8 cellular contexts compared by ENCODE assay signal in the genomic region with DNA sequence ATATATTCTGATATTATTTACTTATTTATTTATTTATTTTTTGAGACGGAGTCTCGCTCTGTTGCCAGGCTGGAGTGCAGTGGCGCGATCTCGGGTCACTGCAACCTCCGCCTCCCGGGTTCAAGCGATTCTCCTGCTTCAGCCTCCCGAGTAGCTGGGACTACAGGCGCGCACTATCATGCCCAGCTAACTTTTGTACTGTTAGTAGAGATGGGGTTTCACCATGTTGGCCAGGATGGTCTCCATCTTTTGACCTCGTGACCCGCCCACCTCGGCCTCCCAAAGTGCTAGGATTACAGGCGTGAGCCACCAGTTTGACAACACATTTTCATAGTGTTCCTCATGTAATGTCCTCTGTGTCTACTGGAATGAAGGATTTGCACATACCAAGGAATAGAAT. TPM values are rescaled to one million over a fixed set of nuclear protein-coding genes. Genes with fewer than 3 reads are reported as not detected.
DNase-seq lines count a peak whose midpoint lies in the region; ATAC-seq and TF ChIP-seq lines count a peak whose summit lies in the region.
"Not testable (repeated sequence)": the region's sequence is repeated elsewhere in the genome, so short reads cannot be mapped to it uniquely, and the experiment has no call there.

No MANE protein-coding gene starts in this region.

- H3K9me3 Mint-ChIP-seq in CD4-positive, alpha-beta memory T cell; activated CD4-positive, alpha-beta T cell treated with anti-CD3 and anti-CD28 coated beads for 36 hours (ENCODE audit: low read depth); type B pancreatic cell: not testable (repeated sequence)

- peak overlapping the region; percentile 86; the same call in 1 of the 2 replicates for H3K9ac ChIP-seq in Karpas-422 (ENCODE audit: low read length)

- H3K4me1 ChIP-seq in CD4-positive, alpha-beta memory T cell (ENCODE audit: insufficient read depth, low read length) = peaks cover 53% of the 10 kb centered on the region
- H3K4me1 ChIP-seq in Karpas-422 (ENCODE audit: low read length) = peaks cover 28% of the 10 kb centered on the region
- H3K4me1 ChIP-seq in esophagus squamous epithelium = peaks cover 6 to 61% (median 18%) of the 10 kb centered on the region in 3 donors
- H3K4me1 ChIP-seq in mesodermal cell (ENCODE audit: control insufficient read depth, insufficient read depth, low read length, poor library complexity, severe bottlenecking) = peaks cover 11% of the 10 kb centered on the region
- peaks cover 32% of the 10 kb centered on the region for H3K4me1 ChIP-seq in psoas muscle

- not testable (repeated sequence) for H3K27me3 Mint-ChIP-seq in CD4-positive, alpha-beta memory T cell; activated CD4-positive, alpha-beta T cell treated with anti-CD3 and anti-CD28 coated beads for 36 hours
- H3K27me3 Mint-ChIP-seq in type B pancreatic cell = peaks cover 15% of the 10 kb centered on the region

- peak overlapping the region; percentile 93 for H3K4me2 ChIP-seq in Karpas-422 (ENCODE audit: low read depth, low read length, poor library complexity, severe bottlenecking)

- H3K9me3 ChIP-seq in CD4-positive, alpha-beta memory T cell (ENCODE audit: control insufficient read depth in 1 of 2, low read length in 2 of 2); Karpas-422 (ENCODE audit: low read length); esophagus squamous epithelium; mesodermal cell (ENCODE audit: control insufficient read depth, low read length); psoas muscle: not testable (repeated sequence)

- not testable (repeated sequence) for H3K27ac ChIP-seq in CD4-positive, alpha-beta memory T cell (ENCODE audit: low read depth, low read length); Karpas-422 (ENCODE audit: low read length); mesodermal cell (ENCODE audit: low read depth, low read length, severe bottlenecking)
- H3K27ac ChIP-seq in esophagus squamous epithelium (peak overlapping the region in 2 of 4 donors; percentile 94 to 97), psoas muscle (peak overlapping the region; percentile 91)

- CTCF ChIA-PET in CD4-positive, alpha-beta memory T cell (lab: Charles Lee; ENCODE audit: partially characterized antibody) = interaction anchor here (1.2 to 3.8 kb wide), 4 partner anchors 8 to 876 kb away, joined by 3 to 23 read pairs (median 7); no protein-coding TSS in a partner anchor
- CTCF ChIA-PET in activated CD4-positive, alpha-beta T cell treated with anti-CD3 and anti-CD28 coated beads for 36 hours (lab: Charles Lee) = interaction anchor here (0.6 to 2.1 kb wide), 3 partner anchors 23 to 876 kb away, joined by 3 to 4 read pairs (median 3); no protein-coding TSS in a partner anchor

- ATAC-seq in activated CD4-positive, alpha-beta T cell treated with anti-CD3 and anti-CD28 coated beads for 36 hours; psoas muscle: not testable (repeated sequence)

- not testable (repeated sequence) for H3K9me2 ChIP-seq in Karpas-422 (replicated peaks; ENCODE audit: insufficient read depth, low read length)

- H3K4me3 Mint-ChIP-seq in CD4-positive, alpha-beta memory T cell = peak overlapping the region; percentile 70 to 85 (median 80)
- H3K4me3 Mint-ChIP-seq in activated CD4-positive, alpha-beta T cell treated with anti-CD3 and anti-CD28 coated beads for 36 hours = peak overlapping the region; percentile 93
- peak overlapping the region; percentile 78 for H3K4me3 Mint-ChIP-seq in type B pancreatic cell

- H3K4me1 Mint-ChIP-seq in CD4-positive, alpha-beta memory T cell = peaks cover 51 to 70% (median 63%) of the 10 kb centered on the region in 4 donors
- peaks cover 57% of the 10 kb centered on the region for H3K4me1 Mint-ChIP-seq in activated CD4-positive, alpha-beta T cell treated with anti-CD3 and anti-CD28 coated beads for 36 hours
- peaks cover 27% of the 10 kb centered on the region for H3K4me1 Mint-ChIP-seq in type B pancreatic cell (ENCODE audit: unreplicated experiment)

- in situ Hi-C loops in astrocyte of the cerebellum (cut with HindIII; ENCODE audit: low sequenced_read_pairs) = not testable (repeated sequence)

- peaks cover 64% of the 10 kb centered on the region for H3K79me2 ChIP-seq in Karpas-422 (ENCODE audit: low read length)

- not testable (repeated sequence) for H4K20me1 ChIP-seq in Karpas-422 (ENCODE audit: insufficient read depth, low read depth, low read length)

- TF ChIP-seq POLR2A in esophagus squamous epithelium (IDR thresholded peaks at IDR 0.05) = not testable (repeated sequence)

- not testable (repeated sequence) for H2AFZ ChIP-seq in Karpas-422 (ENCODE audit: low read length)

- peaks cover 26 to 46% of the 10 kb centered on the region in 2 donors for H3K36me3 Mint-ChIP-seq in CD4-positive, alpha-beta memory T cell
- peaks cover 21% of the 10 kb centered on the region for H3K36me3 Mint-ChIP-seq in activated CD4-positive, alpha-beta T cell treated with anti-CD3 and anti-CD28 coated beads for 36 hours (ENCODE audit: low read depth)
- H3K36me3 Mint-ChIP-seq in type B pancreatic cell = peaks cover 14% of the 10 kb centered on the region

- 78 to 88% methylated on average over 12 to 13 of the region's 15 CpGs for WGBS in esophagus squamous epithelium, 2 donors
- 97 to 98% methylated on average over 5 to 9 of the region's 15 CpGs for WGBS in mesodermal cell (ENCODE audit: insufficient coverage in 2 of 2), 2 experiments
- 87 to 91% (median 89%) methylated on average over 15 of the region's 15 CpGs for WGBS in psoas muscle, 3 donors

- H3K27me3 ChIP-seq in CD4-positive, alpha-beta memory T cell (ENCODE audit: insufficient read depth, low read length); Karpas-422 (ENCODE audit: low read length); esophagus squamous epithelium; psoas muscle (ENCODE audit: insufficient read depth in 3 of 3, low read length in 2 of 3): not testable (repeated sequence)

- POLR2A ChIA-PET in CD4-positive, alpha-beta memory T cell (lab: Charles Lee; ENCODE audit: partially characterized antibody) = interaction anchor here (0.9 to 2.7 kb wide), 7 partner anchors 8 to 829 kb away, joined by 3 to 28 read pairs (median 6); a partner anchor contains a TSS
- POLR2A ChIA-PET in activated CD4-positive, alpha-beta T cell treated with anti-CD3 and anti-CD28 coated beads for 36 hours (lab: Charles Lee) = interaction anchor here (0.6 kb wide), 1 partner anchor 351 kb away, joined by 3 read pairs; a partner anchor contains a TSS

- H3K36me3 ChIP-seq in CD4-positive, alpha-beta memory T cell (ENCODE audit: insufficient read depth, low read length); esophagus squamous epithelium: not testable (repeated sequence)
- H3K36me3 ChIP-seq in Karpas-422 (ENCODE audit: insufficient read depth, low read length) = peaks cover 15% of the 10 kb centered on the region
- H3K36me3 ChIP-seq in mesodermal cell (ENCODE audit: control insufficient read depth, insufficient read depth, low read length) = peaks cover 20% of the 10 kb centered on the region
- H3K36me3 ChIP-seq in psoas muscle (ENCODE audit: insufficient read depth in 1 of 2, low read depth in 1 of 2) = peaks cover 0 to 10% of the 10 kb centered on the region in 2 donors

- TF ChIP-seq CTCF in astrocyte of the cerebellum (IDR thresholded peaks at IDR 0.05; ENCODE audit: low read depth, low read length, missing control alignments); esophagus squamous epithelium (IDR thresholded peaks at IDR 0.05); psoas muscle (IDR thresholded peaks at IDR 0.05); type B pancreatic cell (conservative IDR thresholded peaks at IDR 0.05): not testable (repeated sequence)

- intact Hi-C loops in CD4-positive, alpha-beta memory T cell (cut with micrococcal nuclease) = loop anchor here (2.0 to 10.0 kb wide), 3 partner anchors 263 to 811 kb away; a partner anchor contains a TSS
- intact Hi-C loops in activated CD4-positive, alpha-beta T cell treated with anti-CD3 and anti-CD28 coated beads for 36 hours (cut with DNase I, micrococcal nuclease) = loop anchor here (2.0 to 10.0 kb wide), 3 partner anchors 351 to 1021 kb away; a partner anchor contains a TSS
- intact Hi-C loops in esophagus squamous epithelium (cut with DNase I) = not testable (repeated sequence)
- intact Hi-C loops in psoas muscle (cut with DNase I) = loop anchor here (10.0 kb wide), 1 partner anchor 261 kb away; a partner anchor contains a TSS

- H3K4me3 ChIP-seq in CD4-positive, alpha-beta memory T cell (ENCODE audit: low read length in 2 of 2) = not testable (repeated sequence)
- H3K4me3 ChIP-seq in Karpas-422 (ENCODE audit: low read length) (peak overlapping the region; percentile 91), astrocyte of the cerebellum (ENCODE audit: low read depth, low read length) (peak overlapping the region; percentile 84), esophagus squamous epithelium (peak overlapping the region; percentile 64 to 96 (median 82)), mesodermal cell (ENCODE audit: extremely low read depth, insufficient read depth, low read length, poor library complexity, severe bottlenecking) (peak overlapping the region; percentile 83), psoas muscle (peak overlapping the region; percentile 82)

- DNase-seq in CD4-positive, alpha-beta memory T cell; Karpas-422; activated CD4-positive, alpha-beta T cell treated with anti-CD3 and anti-CD28 coated beads for 36 hours; astrocyte of the cerebellum (ENCODE audit: low read depth); esophagus squamous epithelium (lab: John Stamatoyannopoulos, UW); psoas muscle; type B pancreatic cell (ENCODE audit: extremely low spot score, unreplicated experiment): not testable (repeated sequence)

- H3K27ac Mint-ChIP-seq in CD4-positive, alpha-beta memory T cell = peak overlapping the region in 4 of 7 donors; percentile 43 to 97 (median 64)
- H3K27ac Mint-ChIP-seq in activated CD4-positive, alpha-beta T cell treated with anti-CD3 and anti-CD28 coated beads for 36 hours = peak overlapping the region; percentile 33
- peak overlapping the region; percentile 60 for H3K27ac Mint-ChIP-seq in type B pancreatic cell

RNA-seq across cellular contexts. Expression of a gene that starts 1.4 kb away (rescaled TPM):
- 10 to 100 TPM; 83.3 to 88.5 TPM for total RNA-seq in CD4-positive, alpha-beta memory T cell
- polyA plus RNA-seq in CD4-positive, alpha-beta memory T cell = 100 to 1,000 TPM; 117 to 171 TPM
- total RNA-seq in Karpas-422 (2014; rRNA removed; shearing (Covaris generic); ENCODE audit: low replicate concordance) = 12.3 and 34.9 TPM in 2 replicates
- 10 to 100 TPM; 44.6 to 49.3 TPM for total RNA-seq in activated CD4-positive, alpha-beta T cell treated with anti-CD3 and anti-CD28 coated beads for 36 hours
- total RNA-seq in esophagus squamous epithelium (10 to 100 TPM; 40.4 to 72.6 (median 56.9) TPM), psoas muscle (100 to 1,000 TPM in 2 of 4 donors, 10 to 100 TPM in 2; 87.0 to 125 (median 102) TPM), type B pancreatic cell (ENCODE audit: low replicate concordance) (81.8 and 112 TPM in 2 replicates)
- 55.3 TPM for polyA plus RNA-seq in mesodermal cell (2013, experiment 1 of 2)
- 61.4 TPM for polyA plus RNA-seq in mesodermal cell (2013, experiment 2 of 2)
- 10 to 100 TPM; 36.2 to 71.1 (median 70.2) TPM for polyA plus RNA-seq in psoas muscle
